8 cellular contexts compared by ENCODE assay signal in genomic region chr2:74379851-74380789, GRCh38. TPM values are rescaled to one million over a fixed set of nuclear protein-coding genes. Genes with fewer than 3 reads are reported as not detected.
A peak's percentile ranks its signal among the peaks of the same experiment; 100 is the strongest.
DNase-seq lines count a peak whose midpoint lies in the region; ATAC-seq and TF ChIP-seq lines count a peak whose summit lies in the region.

TSS of gene DCTN1 (minus strand) at chr2:74380311. CDS start at chr2:74380037, 274 bp downstream.

- H3K27ac Mint-ChIP-seq in brain: peak within 1 kb of the TSS; percentile 78 to 96 (median 89)

- H3K4me3 ChIP-seq in OCI-LY7 (ENCODE audit: low read depth, low read length, poor library complexity, severe bottlenecking) (no peak within 1 kb of the TSS), hepatocyte (no peak within 1 kb of the TSS)

- peaks cover 70% of the 10 kb centered on the region for H3K4me1 Mint-ChIP-seq in brain

- no TSS peak for BruUV-seq in OCI-LY7 (replicated peaks; lab: Mats Ljungman, UMichigan)

- peaks cover 9% of the 10 kb centered on the region for H3K4me1 ChIP-seq in OCI-LY7 (ENCODE audit: insufficient read depth, low read length, poor library complexity, severe bottlenecking)
- H3K4me1 ChIP-seq in hepatocyte (ENCODE audit: insufficient read depth): peaks cover 13% of the 10 kb centered on the region

- H3K9me3 Mint-ChIP-seq in brain: no peaks in the 10 kb centered on the region

- intact Hi-C loops in OCI-LY7 (cut with micrococcal nuclease; ENCODE audit: unreplicated experiment) (no loop called here), posterior vena cava (cut with DNase I) (no loop called here)

- no peaks in the 10 kb centered on the region for H3K27me3 Mint-ChIP-seq in brain

- H3K79me2 ChIP-seq in OCI-LY7 (ENCODE audit: insufficient read depth, low read depth, low read length) (no peaks in the 10 kb centered on the region), hepatocyte (peaks cover 78% of the 10 kb centered on the region)

- 25% methylated on average over 14 of the region's 14 CpGs for WGBS in hepatocyte (ENCODE audit: low lambda C conversion rate, missing lambda C conversion rate)

- peak within 1 kb of the TSS; percentile 89 to 95 (median 91) for H3K4me3 Mint-ChIP-seq in brain

- POLR2A ChIA-PET in OCI-LY7 (lab: Charles Lee): no interaction called here

- TF ChIP-seq CTCF in OCI-LY7 (conservative IDR thresholded peaks at IDR 0.05; ENCODE audit: low read length) (no peak), brain (conservative IDR thresholded peaks at IDR 0.05) (no peak), hepatocyte (IDR thresholded peaks at IDR 0.05; ENCODE audit: poor library complexity) (no peak)

- no peaks in the 10 kb centered on the region for H3K27me3 ChIP-seq in hepatocyte

- peaks cover 28% of the 10 kb centered on the region for H3K36me3 Mint-ChIP-seq in brain

- H3K27ac ChIP-seq in OCI-LY7 (ENCODE audit: low read depth, low read length, poor library complexity, severe bottlenecking): no peak within 1 kb of the TSS
- H3K27ac ChIP-seq in hepatocyte: peak within 1 kb of the TSS; percentile 25

- 0 out of 2 replicates have a peak, but pooled peaks cover 7% of the 10 kb centered on the region for H4K20me1 ChIP-seq in OCI-LY7 (ENCODE audit: insufficient read depth, low read length)
- H4K20me1 ChIP-seq in hepatocyte (ENCODE audit: insufficient read depth, poor library complexity, severe bottlenecking): peaks cover 28% of the 10 kb centered on the region

- no peak for ATAC-seq in HG03196 (IDR thresholded peaks at IDR 0.05; ENCODE audit: unreplicated experiment)

- H3K36me3 ChIP-seq in OCI-LY7 (ENCODE audit: insufficient read depth, low read length) (peaks cover 44% of the 10 kb centered on the region; the same call in 1 of the 2 replicates), hepatocyte (replicated peaks; ENCODE audit: insufficient read depth, low read depth) (no peaks in the 10 kb centered on the region)

- no peak within 1 kb of the TSS for H2AFZ ChIP-seq in OCI-LY7 (ENCODE audit: low read length)
- H2AFZ ChIP-seq in hepatocyte: no peak within 1 kb of the TSS

- peak; percentile 6 for DNase-seq in stimulated activated CD4-positive, alpha-beta T cell treated with anti-CD3 and anti-CD28 coated beads, Interleukin-1b, Interleukin-23, amount 100 ng/mL, for 48 hours
- DNase-seq in stimulated activated CD4-positive, alpha-beta T cell treated with anti-CD3 and anti-CD28 coated beads, Interleukin-2, amount 100 ng/mL, for 48 hours: no peak
- DNase-seq in OCI-LY7 (ENCODE audit: low spot score): peak; percentile 34
- peak; percentile 74 for DNase-seq in hepatocyte (ENCODE audit: low spot score)
- no peak for DNase-seq in posterior vena cava (ENCODE audit: low spot score)
- no peak for DNase-seq in NCI-H774 (lab: John Stamatoyannopoulos, UW)

- 0 out of 2 replicates have a peak within 1 kb of the TSS, but pooled peaks have one; percentile 37 for H3K4me2 ChIP-seq in OCI-LY7 (ENCODE audit: low read length)
- H3K4me2 ChIP-seq in hepatocyte: peak within 1 kb of the TSS; percentile 85

- CTCF ChIA-PET in OCI-LY7 (lab: Charles Lee; ENCODE audit: unreplicated experiment): no interaction called here

- H3K9me3 ChIP-seq in OCI-LY7 (ENCODE audit: low read length) (no peaks in the 10 kb centered on the region), hepatocyte (ENCODE audit: low read depth) (no peaks in the 10 kb centered on the region)

- H3K9me2 ChIP-seq in OCI-LY7 (ENCODE audit: insufficient read depth, low read length) (no peaks in the 10 kb centered on the region), hepatocyte (replicated peaks; ENCODE audit: insufficient read depth) (no peaks in the 10 kb centered on the region)

RNA-seq across cellular contexts. Expression of gene DCTN1, which starts in this region (rescaled TPM):
- total RNA-seq in OCI-LY7 (2014; rRNA removed; shearing (Covaris generic)): 45.5 and 50.3 TPM in 2 replicates
- 100 and 105 TPM in 2 replicates for total RNA-seq in OCI-LY7 (2022)
- polyA plus RNA-seq in brain (ENCODE audit: insufficient read depth, low read depth, low replicate concordance): 403 TPM
- total RNA-seq in hepatocyte: 72.3 and 84.3 TPM in 2 replicates
- 95.0 and 111 TPM in 2 replicates for polyA plus RNA-seq in hepatocyte
- total RNA-seq in posterior vena cava: 100 to 1,000 TPM; 165 to 167 TPM

Comparison
In these comparisons a context has a peak if more than half of its experiments do, and no peak if none do; other contexts are left out.
1. DNase-seq: peak in stimulated activated CD4-positive, alpha-beta T cell treated with anti-CD3 and anti-CD28 coated beads, Interleukin-1b, Interleukin-23, amount 100 ng/mL, for 48 hours (single experiment), OCI-LY7 (single experiment) and hepatocyte (single experiment); none in stimulated activated CD4-positive, alpha-beta T cell treated with anti-CD3 and anti-CD28 coated beads, Interleukin-2, amount 100 ng/mL, for 48 hours (0 of 2), posterior vena cava (single experiment) and NCI-H774 (single experiment).